Comparison of ENCODE assay signal across 12 cellular contexts in genomic region chr22:41383085-41383484, GRCh38. TPM values are rescaled to one million over a fixed set of nuclear protein-coding genes. Genes with fewer than 3 reads are reported as not detected.
DNase-seq lines count a peak whose midpoint lies in the region; ATAC-seq and TF ChIP-seq lines count a peak whose summit lies in the region.
"Had no signal": no experiment of that assay in that cellular context is flagged by ENCODE, and none has a peak within 500 bp of the region (broad histone marks: within the 10 kb centered on the region; RNA-seq: fewer than 3 reads in every experiment).

No MANE protein-coding gene starts in this region.

- peak overlapping the region; percentile 75; the same call in 1 of the 2 replicates for H3K4me3 ChIP-seq in iPS-18c (ENCODE audit: insufficient read depth, low read depth, low read length)

- no peaks in the 10 kb centered on the region for H3K9me3 Mint-ChIP-seq in activated T-helper 1 cell treated with anti-CD3 and anti-CD28 coated beads, Interleukin-12 subunit alpha, Interleukin-12 subunit beta, Interleukin-2, Interleukin-4 antibody, amounts not matched to agents 30 ng/mL and 10 ng/mL and 1 ng/mL, durations not matched to agents 14 hours and 24 hours and 36 hours
- H3K9me3 Mint-ChIP-seq in stimulated activated naive B cell treated with anti-CD40 and anti-IgM and Interleukin-4, amounts not matched to agents 10 μg/mL and 1 μg/mL and 100 μg/mL, for 72 hours = no peaks in the 10 kb centered on the region

- peak overlapping the region; percentile 85 for H3K4me3 Mint-ChIP-seq in activated T-helper 1 cell treated with anti-CD3 and anti-CD28 coated beads, Interleukin-12 subunit alpha, Interleukin-12 subunit beta, Interleukin-2, Interleukin-4 antibody, amounts not matched to agents 30 ng/mL and 10 ng/mL and 1 ng/mL, durations not matched to agents 14 hours and 24 hours and 36 hours
- peak overlapping the region; percentile 91 to 92 for H3K4me3 Mint-ChIP-seq in stimulated activated naive B cell treated with anti-CD40 and anti-IgM and Interleukin-4, amounts not matched to agents 10 μg/mL and 1 μg/mL and 100 μg/mL, for 72 hours

- in situ Hi-C loops in GM13977 (cut with MboI; ENCODE audit: low pct_unique_long_range_greater_than_20kb, low sequenced_read_pairs, unreplicated experiment) = no loop called here

- H3K36me3 Mint-ChIP-seq in activated T-helper 1 cell treated with anti-CD3 and anti-CD28 coated beads, Interleukin-12 subunit alpha, Interleukin-12 subunit beta, Interleukin-2, Interleukin-4 antibody, amounts not matched to agents 30 ng/mL and 10 ng/mL and 1 ng/mL, durations not matched to agents 14 hours and 24 hours and 36 hours (ENCODE audit: low read depth) = no peaks in the 10 kb centered on the region
- H3K36me3 Mint-ChIP-seq in stimulated activated naive B cell treated with anti-CD40 and anti-IgM and Interleukin-4, amounts not matched to agents 10 μg/mL and 1 μg/mL and 100 μg/mL, for 72 hours = no peaks in the 10 kb centered on the region

- H3K27ac Mint-ChIP-seq in activated T-helper 1 cell treated with anti-CD3 and anti-CD28 coated beads, Interleukin-12 subunit alpha, Interleukin-12 subunit beta, Interleukin-2, Interleukin-4 antibody, amounts not matched to agents 30 ng/mL and 10 ng/mL and 1 ng/mL, durations not matched to agents 14 hours and 24 hours and 36 hours = no peak overlapping the region
- H3K27ac Mint-ChIP-seq in stimulated activated naive B cell treated with anti-CD40 and anti-IgM and Interleukin-4, amounts not matched to agents 10 μg/mL and 1 μg/mL and 100 μg/mL, for 72 hours = no peak overlapping the region

- DNase-seq in NCI-H748 (lab: John Stamatoyannopoulos, UW; ENCODE audit: unreplicated experiment) (peak; percentile 23), NCI-H748 treated with DMSO at 0.1 percent for 48 hours (lab: John Stamatoyannopoulos, UW) (no peak), activated gamma-delta T cell (lab: John Stamatoyannopoulos, UW) (no peak), GF-D8 (lab: John Stamatoyannopoulos, UW) (no peak), GM13977 (ENCODE audit: low spot score) (no peak)
- no peak for DNase-seq in activated T-helper 1 cell treated with anti-CD3 and anti-CD28 coated beads, Interleukin-12 subunit alpha, Interleukin-12 subunit beta, Interleukin-2, Interleukin-4 antibody, amounts not matched to agents 30 ng/mL and 10 ng/mL and 1 ng/mL, durations not matched to agents 14 hours and 24 hours and 36 hours (ENCODE audit: low spot score)
- DNase-seq in stimulated activated naive B cell treated with anti-CD40 and anti-IgM and Interleukin-4, amounts not matched to agents 10 μg/mL and 1 μg/mL and 100 μg/mL, for 72 hours = no peak
- DNase-seq: ACHN; activated CD4-positive, alpha-beta T cell treated with anti-CD3 and anti-CD28 coated beads for 4 hours; trophoblast cell had no signal

- peaks cover 6% of the 10 kb centered on the region for H3K4me1 Mint-ChIP-seq in activated T-helper 1 cell treated with anti-CD3 and anti-CD28 coated beads, Interleukin-12 subunit alpha, Interleukin-12 subunit beta, Interleukin-2, Interleukin-4 antibody, amounts not matched to agents 30 ng/mL and 10 ng/mL and 1 ng/mL, durations not matched to agents 14 hours and 24 hours and 36 hours (ENCODE audit: low read depth)
- peaks cover 8 to 17% of the 10 kb centered on the region in 2 donors for H3K4me1 Mint-ChIP-seq in stimulated activated naive B cell treated with anti-CD40 and anti-IgM and Interleukin-4, amounts not matched to agents 10 μg/mL and 1 μg/mL and 100 μg/mL, for 72 hours

- no peaks in the 10 kb centered on the region for H3K9me3 ChIP-seq in iPS-18c (ENCODE audit: control insufficient read depth, insufficient read depth, low read length)

- no peaks in the 10 kb centered on the region for H3K27me3 Mint-ChIP-seq in activated T-helper 1 cell treated with anti-CD3 and anti-CD28 coated beads, Interleukin-12 subunit alpha, Interleukin-12 subunit beta, Interleukin-2, Interleukin-4 antibody, amounts not matched to agents 30 ng/mL and 10 ng/mL and 1 ng/mL, durations not matched to agents 14 hours and 24 hours and 36 hours (ENCODE audit: insufficient read depth)
- H3K27me3 Mint-ChIP-seq in stimulated activated naive B cell treated with anti-CD40 and anti-IgM and Interleukin-4, amounts not matched to agents 10 μg/mL and 1 μg/mL and 100 μg/mL, for 72 hours = no peaks in the 10 kb centered on the region

- no peak for TF ChIP-seq CTCF in GM13977 (IDR thresholded peaks at IDR 0.05; ENCODE audit: extremely low read depth, insufficient read depth, missing control alignments)

- intact Hi-C loops in activated T-helper 1 cell treated with anti-CD3 and anti-CD28 coated beads, Interleukin-12 subunit alpha, Interleukin-12 subunit beta, Interleukin-2, Interleukin-4 antibody, amounts not matched to agents 30 ng/mL and 10 ng/mL and 1 ng/mL, durations not matched to agents 14 hours and 24 hours and 36 hours (cut with micrococcal nuclease) = loop anchor here (5.0 kb wide), 1 partner anchor 304 kb away; the partner anchor contains the start of gene SNU13

- no peak for ATAC-seq in stimulated activated naive B cell treated with anti-CD40 and anti-IgM and Interleukin-4, amounts not matched to agents 10 μg/mL and 1 μg/mL and 100 μg/mL, for 72 hours (replicated peaks)
- ATAC-seq: left colon had no signal

RNA-seq across cellular contexts. Expression of gene TEF, which starts 1.3 kb away (rescaled TPM):
- total RNA-seq in activated T-helper 1 cell treated with anti-CD3 and anti-CD28 coated beads, Interleukin-12 subunit alpha, Interleukin-12 subunit beta, Interleukin-2, Interleukin-4 antibody, amounts not matched to agents 30 ng/mL and 10 ng/mL and 1 ng/mL, durations not matched to agents 14 hours and 24 hours and 36 hours = 1.6 and 2.1 TPM in 2 replicates
